In the genomic region with DNA sequence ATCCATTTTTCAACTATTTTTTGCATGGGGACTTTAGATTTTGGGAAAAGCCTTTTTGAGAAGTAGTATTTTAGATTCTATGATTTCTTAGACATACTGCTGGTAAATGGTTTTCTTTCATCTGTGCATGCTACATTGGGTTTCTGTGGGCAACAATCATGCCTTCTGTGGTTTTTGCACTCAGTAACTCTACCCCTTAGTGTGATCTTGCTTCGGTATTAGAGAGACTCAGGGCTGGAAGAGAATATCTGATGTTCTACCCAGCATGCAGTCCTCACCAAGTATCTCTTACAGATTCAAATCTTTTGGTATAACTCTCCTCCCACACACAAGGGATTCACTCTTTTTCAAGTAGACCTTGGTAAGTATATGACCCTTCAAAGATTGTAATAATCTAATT, we compare ENCODE assay signal across 20 cellular contexts.
DNase-seq lines count a peak whose midpoint lies in the region; ATAC-seq, FAIRE-seq and TF ChIP-seq lines count a peak whose summit lies in the region.
"Had no signal": no experiment of that assay in that cellular context is flagged by ENCODE, and none has a peak within 500 bp of the region (broad histone marks: within the 10 kb centered on the region; RNA-seq: fewer than 3 reads in every experiment).

No MANE protein-coding gene starts in this region.

- H3K4me2 ChIP-seq in GM12878 (ENCODE audit: control insufficient read depth, insufficient read depth) = no peak overlapping the region
- H3K4me2 ChIP-seq: A549 had no signal

- TF ChIP-seq POLR2A in GM12878 (IDR thresholded peaks at IDR 0.05; ENCODE audit: low read depth, low read length) = no peak

- H3K9ac ChIP-seq in GM12878 (ENCODE audit: control insufficient read depth, insufficient read depth, low read length) = no peak overlapping the region

- ATAC-seq in GM19463 (IDR thresholded peaks at IDR 0.05; ENCODE audit: unreplicated experiment) (peak; percentile 76), HG03558 (IDR thresholded peaks at IDR 0.05; ENCODE audit: extremely low read depth, unreplicated experiment) (peak; percentile 45), GM12878 (peak; percentile 61), GM21390 (IDR thresholded peaks at IDR 0.05; ENCODE audit: unreplicated experiment) (no peak)
- ATAC-seq: A549; effector memory CD8-positive, alpha-beta T cell had no signal

- WGBS in GM12878 (ENCODE audit: insufficient coverage, insufficient replicate concordance, low lambda C conversion rate, missing lambda C conversion rate) = 27% methylated on average over 1 of the region's 1 CpG

- H3K27me3 ChIP-seq in GM12878 (replicated peaks in 1 of 2; ENCODE audit: control insufficient read depth in 2 of 2, insufficient read depth in 2 of 2, low read length in 1 of 2) (no peaks in the 10 kb centered on the region), tibial artery (no peaks in the 10 kb centered on the region)
- H3K27me3 ChIP-seq: Peyer's patch had no signal

- in situ Hi-C loops in GM12878 (cut with MboI) = no loop called here

- H3K4me1 ChIP-seq in GM12878 (ENCODE audit: control insufficient read depth, insufficient read depth, low read length) (no peaks in the 10 kb centered on the region), tibial artery (no peaks in the 10 kb centered on the region)
- H3K4me1 ChIP-seq: A549, Peyer's patch, stomach had no signal

- POLR2A ChIA-PET in GM12878 (lab: Charles Lee) = no interaction called here

- FAIRE-seq in GM12878 (lab: Jason Lieb, UNC) = no peak
- FAIRE-seq: A549 had no signal

- H3K9me3 ChIP-seq in GM12878 (replicated peaks; ENCODE audit: control insufficient read depth, insufficient read depth, low read length) (no peaks in the 10 kb centered on the region), tibial artery (no peaks in the 10 kb centered on the region)
- H3K9me3 ChIP-seq: A549, Peyer's patch, stomach had no signal

- CTCF ChIA-PET in GM12878 (lab: Yijun Ruan, JAX) = interaction anchor here (1.3 kb wide), 1 partner anchor 259 kb away, joined by 3 read pairs; no protein-coding TSS in a partner anchor

- no peaks in the 10 kb centered on the region for H4K20me1 ChIP-seq in GM12878 (ENCODE audit: control insufficient read depth, insufficient read depth)

- no peaks in the 10 kb centered on the region for H3K79me2 ChIP-seq in GM12878 (ENCODE audit: control insufficient read depth, insufficient read depth, low read length)

- no peak for TF ChIP-seq CTCF in GM12865 (IDR thresholded peaks at IDR 0.05; ENCODE audit: insufficient read depth, low read depth, low read length, missing control alignments)
- no peak for TF ChIP-seq CTCF in GM12878 (IDR thresholded peaks at IDR 0.05 in 2 of 3, conservative IDR thresholded peaks at IDR 0.05 in 1 of 3; ENCODE audit: control insufficient read depth in 2 of 3, extremely low read depth in 1 of 3, insufficient read depth in 1 of 3, low read depth in 3 of 3, low read length in 3 of 3)
- TF ChIP-seq CTCF in tibial artery (IDR thresholded peaks at IDR 0.05) = no peak

- RAD21 ChIA-PET in GM12878 (lab: Charles Lee; ENCODE audit: unreplicated experiment) = no interaction called here

- TF ChIP-seq EP300 in GM12878 (IDR thresholded peaks at IDR 0.05; ENCODE audit: borderline replicate concordance in 1 of 2, control insufficient read depth in 1 of 2, low read depth in 2 of 2, low read length in 2 of 2) = no peak

- no TSS peak for BruUV-seq in GM12878 (replicated peaks; lab: Mats Ljungman, UMichigan)

- SMC1A ChIA-PET in GM12878 (lab: Charles Lee; ENCODE audit: uncharacterized antibody, unreplicated experiment) = no interaction called here

- peak; percentile 16 for DNase-seq in GM12865 (ENCODE audit: low read depth)
- no peak for DNase-seq in GM12878 (ENCODE audit: low read depth, low spot score)
- DNase-seq in NCI-H2029 (lab: John Stamatoyannopoulos, UW) = no peak
- DNase-seq in tibial artery = no peak
- DNase-seq in NCI-H2029 treated with DMSO at 0.1 percent for 48 hours (lab: John Stamatoyannopoulos, UW) = no peak
- DNase-seq: activated CD4-positive, alpha-beta T cell treated with anti-CD3 and anti-CD28 coated beads, Interleukin-2, amount 50 U/mL, for 48 hours; activated naive CD8-positive, alpha-beta T cell treated with anti-CD3 and anti-CD28 coated beads, Interleukin-2, amount 10 ng/mL, durations not matched to agents 7 days and 5 days; caudate nucleus; DMS53; effector memory CD8-positive, alpha-beta T cell; hippocampal formation; NCI-H1436; NCI-H524; Peyer's patch; stimulated activated CD4-positive, alpha-beta T cell treated with anti-CD3 and anti-CD28 coated beads, Interleukin-15, amount 100 ng/mL, for 24 hours; stomach had no signal

- H3K4me3 ChIP-seq in GM12865 (ENCODE audit: low read depth, low read length) (no peak overlapping the region), GM12878 (no peak overlapping the region), tibial artery (no peak overlapping the region)
- H3K4me3 ChIP-seq: A549, Peyer's patch, stomach had no signal

- H3K27ac ChIP-seq in GM12878 (ENCODE audit: control insufficient read depth, insufficient read depth) (no peak overlapping the region), tibial artery (no peak overlapping the region)
- H3K27ac ChIP-seq: A549, Peyer's patch, stomach had no signal

- no peak for TF ChIP-seq RAD21 in GM12878 (IDR thresholded peaks at IDR 0.05; ENCODE audit: insufficient read depth, low read depth, low read length)

- H3K36me3 ChIP-seq in GM12878 (ENCODE audit: control insufficient read depth in 2 of 2, insufficient read depth in 2 of 2, low read length in 1 of 2) = no peaks in the 10 kb centered on the region
- no peaks in the 10 kb centered on the region for H3K36me3 ChIP-seq in tibial artery
- H3K36me3 ChIP-seq: Peyer's patch, stomach had no signal

- H2AFZ ChIP-seq in GM12878 (ENCODE audit: control insufficient read depth, low read depth, low read length) = no peak overlapping the region

- intact Hi-C loops in GM12878 (cut with micrococcal nuclease; ENCODE audit: unreplicated experiment) (no loop called here), tibial artery (cut with DNase I; ENCODE audit: low total_unique reads) (no loop called here)

TF ChIP-seq in GM12878, 131 proteins besides CTCF, POLR2A, EP300 and RAD21:
- TF ChIP-seq RUNX3 (IDR thresholded peaks at IDR 0.05; ENCODE audit: low read length) = 0 out of 2 replicates have a peak, but pooled peaks have one; percentile 8
- no peak for TF ChIP-seq BHLHE40 (IDR thresholded peaks at IDR 0.05; ENCODE audit: borderline replicate concordance in 1 of 2, low read depth in 2 of 2, low read length in 1 of 2)
- TF ChIP-seq HDAC6 (IDR thresholded peaks at IDR 0.05; ENCODE audit: unreplicated experiment) = no peak
- no peak for TF ChIP-seq SMC3 (IDR thresholded peaks at IDR 0.05; ENCODE audit: borderline replicate concordance, low read length)
